ENCODE assay signal across 21 cellular contexts in genomic region chrX:149715468-149715867, GRCh38. TPM values are rescaled to one million over a fixed set of nuclear protein-coding genes. Genes with fewer than 3 reads are reported as not detected.
DNase-seq lines count a peak whose midpoint lies in the region; ATAC-seq, FAIRE-seq and TF ChIP-seq lines count a peak whose summit lies in the region.
"Had no signal": no experiment of that assay in that cellular context is flagged by ENCODE, and none has a peak within 500 bp of the region (broad histone marks: within the 10 kb centered on the region; RNA-seq: fewer than 3 reads in every experiment).

No MANE protein-coding gene starts in this region.

- BruUV-seq in HepG2 (replicated peaks; lab: Mats Ljungman, UMichigan) = no TSS peak

- no peaks in the 10 kb centered on the region for H3K36me3 ChIP-seq in esophagus muscularis mucosa
- no peaks in the 10 kb centered on the region for H3K36me3 ChIP-seq in HepG2 (replicated peaks in 1 of 2; ENCODE audit: control insufficient read depth in 1 of 2, insufficient read depth in 2 of 2, low read length in 2 of 2)
- H3K36me3 ChIP-seq: heart left ventricle had no signal

- ATAC-seq in GM18858 (IDR thresholded peaks at IDR 0.05; ENCODE audit: unreplicated experiment) (peak; percentile 66), GM21390 (IDR thresholded peaks at IDR 0.05; ENCODE audit: unreplicated experiment) (peak; percentile 75), HG03066 (IDR thresholded peaks at IDR 0.05; ENCODE audit: low read depth, unreplicated experiment) (peak; percentile 75), HepG2 (no peak)
- ATAC-seq: heart left ventricle, natural killer cell, Panc1 had no signal

- no peaks in the 10 kb centered on the region for H4K20me1 ChIP-seq in HepG2 (ENCODE audit: insufficient read depth, low read length)

- WGBS in esophagus muscularis mucosa = 88% methylated on average over 2 of the region's 2 CpGs
- WGBS in HepG2 (ENCODE audit: low lambda C conversion rate) = no CpG with 5 or more reads among the region's 2 CpGs

- no peak overlapping the region for H3K4me2 ChIP-seq in HepG2 (ENCODE audit: low read depth, low read length)

- no peak overlapping the region for H2AFZ ChIP-seq in HepG2 (ENCODE audit: low read length)

- H3K9ac ChIP-seq in HepG2 (ENCODE audit: insufficient read depth, low read depth, low read length) = no peak overlapping the region

- FAIRE-seq in HepG2 (lab: Jason Lieb, UNC) = no peak

- POLR2A ChIA-PET in HepG2 (lab: Yijun Ruan, JAX) = no interaction called here

- no peak for TF ChIP-seq POLR2A in esophagus muscularis mucosa (IDR thresholded peaks at IDR 0.05; ENCODE audit: low read depth)
- no peak for TF ChIP-seq POLR2A in HepG2 (IDR thresholded peaks at IDR 0.05; ENCODE audit: insufficient read depth in 1 of 2, low read depth in 2 of 2, low read length in 2 of 2)

- no peaks in the 10 kb centered on the region for H3K27me3 ChIP-seq in esophagus muscularis mucosa
- H3K27me3 ChIP-seq in HepG2 (ENCODE audit: control insufficient read depth in 1 of 2, insufficient read depth in 2 of 2, low read length in 2 of 2) = peaks cover 0 to 8% of the 10 kb centered on the region in 2 experiments; a peak in 1 of 5 replicates

- TF ChIP-seq CTCF in esophagus muscularis mucosa (IDR thresholded peaks at IDR 0.05) = no peak
- TF ChIP-seq CTCF in HepG2 (CRISPR knock-in tag; IDR thresholded peaks at IDR 0.05) = no peak

- no peak overlapping the region for H3K4me3 ChIP-seq in esophagus muscularis mucosa
- H3K4me3 ChIP-seq in HepG2 (replicated peaks in 1 of 3; ENCODE audit: insufficient read depth in 1 of 3, low read depth in 2 of 3, low read length in 3 of 3) = no peak overlapping the region
- H3K4me3 ChIP-seq: heart left ventricle, skin epidermis had no signal

- intact Hi-C loops in esophagus muscularis mucosa (cut with DNase I) (no loop called here), HepG2 (cut with micrococcal nuclease; ENCODE audit: unreplicated experiment) (no loop called here)

- CTCF ChIA-PET in HepG2 (lab: Yijun Ruan, JAX; ENCODE audit: low intra/inter-chr PET ratio, low total read pairs) = no interaction called here

- no peak for TF ChIP-seq EP300 in esophagus muscularis mucosa (IDR thresholded peaks at IDR 0.05)
- TF ChIP-seq EP300 in HepG2 (IDR thresholded peaks at IDR 0.05; ENCODE audit: low read depth in 2 of 2, low read length in 2 of 2) = no peak
- no peak for TF ChIP-seq EP300 in HepG2 (CRISPR knock-in tag; IDR thresholded peaks at IDR 0.05; ENCODE audit: borderline replicate concordance)

- H3K9me3 ChIP-seq in esophagus muscularis mucosa (no peaks in the 10 kb centered on the region), HepG2 (ENCODE audit: low read length) (no peaks in the 10 kb centered on the region)
- H3K9me3 ChIP-seq: heart left ventricle had no signal

- TF ChIP-seq RAD21 in HepG2 (CRISPR knock-in tag; IDR thresholded peaks at IDR 0.05) = no peak

- no peak overlapping the region for H3K27ac ChIP-seq in esophagus muscularis mucosa (replicated peaks in 1 of 4)
- H3K27ac ChIP-seq in HepG2 (ENCODE audit: extremely low read length, insufficient read depth, low read length) = no peak overlapping the region
- H3K27ac ChIP-seq: heart left ventricle, skin epidermis had no signal

- H3K79me2 ChIP-seq in HepG2 (ENCODE audit: insufficient read depth, low read length) = no peaks in the 10 kb centered on the region

- in situ Hi-C loops in HepG2 (cut with HindIII; ENCODE audit: extremely low pct_ligation_motif_present, low pct_unique_long_range_greater_than_20kb) = no loop called here

- DNase-seq in esophagus muscularis mucosa (ENCODE audit: extremely low spot score) (peak; percentile 39), HepG2 (ENCODE audit: low spot score) (no peak), NOMO-1 (lab: John Stamatoyannopoulos, UW; ENCODE audit: unreplicated experiment in 2 of 2) (no peak), NCI-H748 (lab: John Stamatoyannopoulos, UW; ENCODE audit: unreplicated experiment) (no peak)
- DNase-seq in activated CD4-positive, CD25-positive, alpha-beta regulatory T cell treated with anti-CD3 and anti-CD28 coated beads, Interleukin-2, amount 50 U/mL, for 72 hours = no peak
- DNase-seq: activated CD4-positive, alpha-beta T cell treated with anti-CD3 and anti-CD28 coated beads for 4 hours; anterior cingulate cortex; heart left ventricle; natural killer cell; NCI-H1105; NCI-H748 treated with DMSO at 0.1 percent for 48 hours; posterior cingulate gyrus; stimulated activated CD4-positive, alpha-beta T cell treated with anti-CD3 and anti-CD28 coated beads, Interleukin-4, amount 100 ng/mL, for 24 hours had no signal

- no peaks in the 10 kb centered on the region for H3K4me1 ChIP-seq in esophagus muscularis mucosa
- H3K4me1 ChIP-seq in HepG2 (ENCODE audit: insufficient read depth, low read length) = peaks cover 9% of the 10 kb centered on the region
- H3K4me1 ChIP-seq: heart left ventricle had no signal

TF ChIP-seq in HepG2, 621 proteins besides CTCF, POLR2A, EP300 and RAD21 (continues in another document):
- TF ChIP-seq MIER3 (CRISPR knock-in tag; IDR thresholded peaks at IDR 0.05; ENCODE audit: borderline replicate concordance) = no peak
- TF ChIP-seq ZNF10 (CRISPR knock-in tag; IDR thresholded peaks at IDR 0.05; ENCODE audit: borderline replicate concordance, low read depth) = no peak
- no peak for TF ChIP-seq NFE2L2 (IDR thresholded peaks at IDR 0.05; ENCODE audit: low read length)
- no peak for TF ChIP-seq ZBTB38 (CRISPR knock-in tag; IDR thresholded peaks at IDR 0.05)

RNA-seq across cellular contexts. Expression of gene MAGEA11, which starts 3.6 kb away (rescaled TPM):
- total RNA-seq in esophagus muscularis mucosa (not detected), HepG2 (2016; rRNA removed; fragmentation: Illumina TruSeq; extraction: Trizol) (not detected in 2 replicates)
- total RNA-seq in HepG2 (2016; cell fraction: cytosol; rRNA removed; fragmentation: Illumina TruSeq; extraction: Trizol; ENCODE audit: low read depth) = not detected in 2 replicates
- total RNA-seq in HepG2 (2016; cell fraction: insoluble cytoplasmic fraction; rRNA removed; fragmentation: Illumina TruSeq; extraction: Trizol) = not detected in 2 replicates
- total RNA-seq in HepG2 (2016; cell fraction: membrane; rRNA removed; fragmentation: Illumina TruSeq; extraction: Trizol) = not detected in 2 replicates
- not detected in 2 replicates for total RNA-seq in HepG2 (2016; cell fraction: nucleus; rRNA removed; fragmentation: Illumina TruSeq; extraction: Trizol)
- not detected in 2 replicates for polyA plus RNA-seq in HepG2 (2011; rRNA removed)
- not detected in 2 replicates for polyA plus RNA-seq in HepG2 (2011; cell fraction: cytosol; rRNA removed)
- not detected in 2 replicates for polyA plus RNA-seq in HepG2 (2011; cell fraction: nucleus; rRNA removed)
- not detected in 2 replicates for polyA plus RNA-seq in HepG2 (2012)
- polyA plus RNA-seq in HepG2 (2016; cell fraction: cytosol; fragmentation: Illumina TruSeq; extraction: Trizol; ENCODE audit: low read depth) = not detected in 2 replicates
- not detected in 2 replicates for polyA plus RNA-seq in HepG2 (2016; cell fraction: insoluble cytoplasmic fraction; fragmentation: Illumina TruSeq; extraction: Trizol; ENCODE audit: low read depth)
- polyA plus RNA-seq in HepG2 (2016; cell fraction: membrane; fragmentation: Illumina TruSeq; extraction: Trizol; ENCODE audit: low read depth) = not detected in 2 replicates
- polyA plus RNA-seq in HepG2 (2016; cell fraction: nucleus; fragmentation: Illumina TruSeq; extraction: Trizol; ENCODE audit: insufficient read depth, low read depth) = not detected in 2 replicates
- not detected in 2 replicates for polyA minus RNA-seq in HepG2 (2011; rRNA and poly(A)+ RNA removed; ENCODE audit: low replicate concordance)
- polyA minus RNA-seq in HepG2 (2011; cell fraction: cytosol; rRNA and poly(A)+ RNA removed) = not detected in 2 replicates
- polyA minus RNA-seq in HepG2 (2011; cell fraction: nucleus; rRNA and poly(A)+ RNA removed) = not detected in 2 replicates
- total RNA-seq: heart left ventricle, lung microvascular endothelial cell, natural killer cell, temporal lobe had no signal
- polyA plus RNA-seq: heart left ventricle had no signal

RNA-seq across cellular contexts. Expression of gene HSFX1, which starts 58.4 kb away (rescaled TPM):
- total RNA-seq in esophagus muscularis mucosa (1 to 10 TPM in 3 of 4 donors, under 1 TPM in 1; 0.78 to 2.0 (median 1.2) TPM), HepG2 (2016; rRNA removed; fragmentation: Illumina TruSeq; extraction: Trizol) (0.09 TPM in 1 of 2 replicates, not detected in the other)
- not detected in 2 replicates for total RNA-seq in HepG2 (2016; cell fraction: cytosol; rRNA removed; fragmentation: Illumina TruSeq; extraction: Trizol; ENCODE audit: low read depth)
- total RNA-seq in HepG2 (2016; cell fraction: insoluble cytoplasmic fraction; rRNA removed; fragmentation: Illumina TruSeq; extraction: Trizol) = 0.24 TPM in 1 of 2 replicates, not detected in the other
- not detected in 2 replicates for total RNA-seq in HepG2 (2016; cell fraction: membrane; rRNA removed; fragmentation: Illumina TruSeq; extraction: Trizol)
- not detected in 2 replicates for total RNA-seq in HepG2 (2016; cell fraction: nucleus; rRNA removed; fragmentation: Illumina TruSeq; extraction: Trizol)
- 0.08 and 0.12 TPM in 2 replicates for polyA plus RNA-seq in HepG2 (2011; rRNA removed)
- 0.03 TPM in 1 of 2 replicates, not detected in the other for polyA plus RNA-seq in HepG2 (2011; cell fraction: cytosol; rRNA removed)
- 0.92 TPM in 2 replicates for polyA plus RNA-seq in HepG2 (2011; cell fraction: nucleus; rRNA removed)
- 0.20 and 0.28 TPM in 2 replicates for polyA plus RNA-seq in HepG2 (2012)
- polyA plus RNA-seq in HepG2 (2016; cell fraction: cytosol; fragmentation: Illumina TruSeq; extraction: Trizol; ENCODE audit: low read depth) = not detected in 2 replicates
- polyA plus RNA-seq in HepG2 (2016; cell fraction: insoluble cytoplasmic fraction; fragmentation: Illumina TruSeq; extraction: Trizol; ENCODE audit: low read depth) = not detected in 2 replicates
- not detected in 2 replicates for polyA plus RNA-seq in HepG2 (2016; cell fraction: membrane; fragmentation: Illumina TruSeq; extraction: Trizol; ENCODE audit: low read depth)
- 0.27 and 0.31 TPM in 2 replicates for polyA plus RNA-seq in HepG2 (2016; cell fraction: nucleus; fragmentation: Illumina TruSeq; extraction: Trizol; ENCODE audit: insufficient read depth, low read depth)
- polyA minus RNA-seq in HepG2 (2011; rRNA and poly(A)+ RNA removed; ENCODE audit: low replicate concordance) = 0.42 and 0.82 TPM in 2 replicates
- polyA minus RNA-seq in HepG2 (2011; cell fraction: cytosol; rRNA and poly(A)+ RNA removed) = not detected in 2 replicates
- polyA minus RNA-seq in HepG2 (2011; cell fraction: nucleus; rRNA and poly(A)+ RNA removed) = 0.87 and 0.90 TPM in 2 replicates
- total RNA-seq: H4 had no signal
